Comparison of ENCODE assay signal across 23 cellular contexts in genomic region chr3:189424922-189425321, GRCh38.
"Had no signal": no experiment of that assay in that cellular context is flagged by ENCODE, and none has a peak within 500 bp of the region (broad histone marks: within the 10 kb centered on the region; RNA-seq: fewer than 3 reads in every experiment).

No MANE protein-coding gene starts in this region.

- H3K27me3 ChIP-seq: right lobe of liver, stomach, thyroid gland, vagina had no signal

- H3K27me3 Mint-ChIP-seq: progenitor cell of endocrine pancreas had no signal

- ATAC-seq: left lobe of liver; naive thymus-derived CD4-positive, alpha-beta T cell; right lobe of liver had no signal

- H3K79me2 ChIP-seq: parathyroid adenoma had no signal

- H3K27ac Mint-ChIP-seq: nephron, progenitor cell of endocrine pancreas had no signal

- DNase-seq: dorsolateral prefrontal cortex; effector CD4-positive, alpha-beta T cell; head of caudate nucleus; mesenchymal stem cell; midbrain; naive thymus-derived CD4-positive, alpha-beta T cell; occipital lobe; right lobe of liver; small intestine; stimulated activated CD4-positive, alpha-beta T cell treated with anti-CD3 and anti-CD28 coated beads, Interleukin-12 subunit alpha, Interleukin-12 subunit beta, amount 100 ng/mL, for 4 hours; stimulated activated CD4-positive, alpha-beta T cell treated with anti-CD3 and anti-CD28 coated beads, Interleukin-1b, Interleukin-23, amount 100 ng/mL, for 48 hours; stimulated activated CD4-positive, alpha-beta T cell treated with anti-CD3 and anti-CD28 coated beads, Interleukin-4, amount 100 ng/mL, for 1 hour; stimulated activated CD8-positive, alpha-beta memory T cell treated with anti-CD3 and anti-CD28 coated beads, Interleukin-4, amount 100 ng/mL, for 48 hours; stimulated activated naive CD4-positive, alpha-beta T cell; stomach; thyroid gland; trophoblast cell had no signal

- H3K9me3 ChIP-seq: right lobe of liver, stomach, thyroid gland, vagina had no signal

- H3K9ac ChIP-seq: parathyroid adenoma had no signal

- H3K36me3 ChIP-seq: right lobe of liver, stomach, thyroid gland, vagina had no signal

- H3K4me3 ChIP-seq: dorsolateral prefrontal cortex, lung, right lobe of liver, stomach, thyroid gland, vagina had no signal

- H3K4me1 ChIP-seq: parathyroid adenoma, right lobe of liver, stomach, thyroid gland, vagina had no signal

- H2AFZ ChIP-seq: parathyroid adenoma had no signal

- H3K4me3 Mint-ChIP-seq: naive thymus-derived CD4-positive, alpha-beta T cell; nephron had no signal

- H3K27ac ChIP-seq: dorsolateral prefrontal cortex, parathyroid adenoma, right lobe of liver, stomach, thyroid gland, vagina had no signal
